In genomic region chr1:19477284-19478240, GRCh38 we compare ENCODE assay signal across 7 cellular contexts. TPM values are rescaled to one million over a fixed set of nuclear protein-coding genes. Genes with fewer than 3 reads are reported as not detected.
DNase-seq lines count a peak whose midpoint lies in the region; ATAC-seq and TF ChIP-seq lines count a peak whose summit lies in the region.

No MANE protein-coding gene starts in this region.

- H3K4me1 ChIP-seq in tibial artery, result peaks cover 3 to 93% (median 74%) of the 10 kb centered on the region in 4 donors

- intact Hi-C loops in tibial artery (cut with DNase I; ENCODE audit: low total_unique reads), result no loop called here

- peaks cover 96% of the 10 kb centered on the region for H3K4me1 Mint-ChIP-seq in activated CD4-positive, alpha-beta memory T cell treated with anti-CD3 and anti-CD28 coated beads, Interleukin-2, amount 10 ng/mL, durations not matched to agents 7 days and 5 days
- peaks cover 96 to 98% of the 10 kb centered on the region in 2 donors for H3K4me1 Mint-ChIP-seq in immature natural killer cell

- no peaks in the 10 kb centered on the region for H3K27me3 Mint-ChIP-seq in activated CD4-positive, alpha-beta memory T cell treated with anti-CD3 and anti-CD28 coated beads, Interleukin-2, amount 10 ng/mL, durations not matched to agents 7 days and 5 days
- peaks cover 0 to 15% (median 3%) of the 10 kb centered on the region in 3 donors for H3K27me3 Mint-ChIP-seq in immature natural killer cell (ENCODE audit: low read depth in 3 of 3)

- peak; percentile 45 for ATAC-seq in HG03280 (IDR thresholded peaks at IDR 0.05; ENCODE audit: unreplicated experiment)

- no peaks in the 10 kb centered on the region for H3K27me3 ChIP-seq in tibial artery

- peak overlapping the region; percentile 59 for H3K4me3 Mint-ChIP-seq in activated CD4-positive, alpha-beta memory T cell treated with anti-CD3 and anti-CD28 coated beads, Interleukin-2, amount 10 ng/mL, durations not matched to agents 7 days and 5 days
- H3K4me3 Mint-ChIP-seq in immature natural killer cell, result peak overlapping the region; percentile 77 to 93 (median 83)

- no peak for TF ChIP-seq CTCF in tibial artery (IDR thresholded peaks at IDR 0.05)

- peak overlapping the region; percentile 93 for H3K27ac Mint-ChIP-seq in activated CD4-positive, alpha-beta memory T cell treated with anti-CD3 and anti-CD28 coated beads, Interleukin-2, amount 10 ng/mL, durations not matched to agents 7 days and 5 days
- peak overlapping the region; percentile 90 to 99 (median 96) for H3K27ac Mint-ChIP-seq in immature natural killer cell

- peaks cover 68% of the 10 kb centered on the region for H3K36me3 Mint-ChIP-seq in activated CD4-positive, alpha-beta memory T cell treated with anti-CD3 and anti-CD28 coated beads, Interleukin-2, amount 10 ng/mL, durations not matched to agents 7 days and 5 days (ENCODE audit: low read depth)
- no peaks in the 10 kb centered on the region for H3K36me3 Mint-ChIP-seq in immature natural killer cell

- CTCF ChIA-PET in activated CD4-positive, alpha-beta memory T cell treated with anti-CD3 and anti-CD28 coated beads, Interleukin-2, amount 10 ng/mL, durations not matched to agents 7 days and 5 days (lab: Charles Lee), result interaction anchor here (0.5 to 2.3 kb wide), 8 partner anchors 9 to 174 kb away, joined by 3 to 11 read pairs (median 4); no protein-coding TSS in a partner anchor

- H3K9me3 ChIP-seq in tibial artery, result no peaks in the 10 kb centered on the region

- DNase-seq in activated CD4-positive, alpha-beta memory T cell treated with anti-CD3 and anti-CD28 coated beads, Interleukin-2, amount 10 ng/mL, durations not matched to agents 7 days and 5 days, result peak; percentile 60
- DNase-seq in immature natural killer cell (peak; percentile 70 to 75 (median 71)), tibial artery (no peak), superior temporal gyrus (ENCODE audit: extremely low spot score) (no peak), AG08396 (ENCODE audit: low spot score) (no peak)

- no peaks in the 10 kb centered on the region for H3K9me3 Mint-ChIP-seq in activated CD4-positive, alpha-beta memory T cell treated with anti-CD3 and anti-CD28 coated beads, Interleukin-2, amount 10 ng/mL, durations not matched to agents 7 days and 5 days
- H3K9me3 Mint-ChIP-seq in immature natural killer cell, result no peaks in the 10 kb centered on the region

- TF ChIP-seq POLR2A in GM19193 (IDR thresholded peaks at IDR 0.05; ENCODE audit: extremely low read depth, insufficient read depth, insufficient read length), result peak; percentile 17

- POLR2A ChIA-PET in activated CD4-positive, alpha-beta memory T cell treated with anti-CD3 and anti-CD28 coated beads, Interleukin-2, amount 10 ng/mL, durations not matched to agents 7 days and 5 days (lab: Charles Lee), result interaction anchor here (0.6 to 4.7 kb wide), 13 partner anchors 9 to 266 kb away, joined by 3 to 96 read pairs (median 4); partner anchors contain the start of gene CAPZB

- H3K4me3 ChIP-seq in tibial artery, result no peak overlapping the region

- H3K27ac ChIP-seq in tibial artery, result peak overlapping the region; percentile 3 to 33

- H3K36me3 ChIP-seq in tibial artery, result peaks cover 0 to 7% (median 5%) of the 10 kb centered on the region in 3 donors

RNA-seq across cellular contexts. Expression of gene CAPZB, which starts 7.8 kb away (rescaled TPM):
- 100 to 1,000 TPM; 537 to 565 TPM for total RNA-seq in activated CD4-positive, alpha-beta memory T cell treated with anti-CD3 and anti-CD28 coated beads, Interleukin-2, amount 10 ng/mL, durations not matched to agents 7 days and 5 days
- polyA plus RNA-seq in immature natural killer cell, result 100 to 1,000 TPM; 447 to 644 (median 455) TPM

Comparison
In these comparisons a context has a peak if more than half of its experiments do, and no peak if none do; other contexts are left out.
1. DNase-seq: peak in activated CD4-positive, alpha-beta memory T cell treated with anti-CD3 and anti-CD28 coated beads, Interleukin-2, amount 10 ng/mL, durations not matched to agents 7 days and 5 days (single experiment) and immature natural killer cell (3 of 3); none in tibial artery (0 of 2), superior temporal gyrus (single experiment) and AG08396 (single experiment).